ENCODE assay signal across 9 cellular contexts in the genomic region with DNA sequence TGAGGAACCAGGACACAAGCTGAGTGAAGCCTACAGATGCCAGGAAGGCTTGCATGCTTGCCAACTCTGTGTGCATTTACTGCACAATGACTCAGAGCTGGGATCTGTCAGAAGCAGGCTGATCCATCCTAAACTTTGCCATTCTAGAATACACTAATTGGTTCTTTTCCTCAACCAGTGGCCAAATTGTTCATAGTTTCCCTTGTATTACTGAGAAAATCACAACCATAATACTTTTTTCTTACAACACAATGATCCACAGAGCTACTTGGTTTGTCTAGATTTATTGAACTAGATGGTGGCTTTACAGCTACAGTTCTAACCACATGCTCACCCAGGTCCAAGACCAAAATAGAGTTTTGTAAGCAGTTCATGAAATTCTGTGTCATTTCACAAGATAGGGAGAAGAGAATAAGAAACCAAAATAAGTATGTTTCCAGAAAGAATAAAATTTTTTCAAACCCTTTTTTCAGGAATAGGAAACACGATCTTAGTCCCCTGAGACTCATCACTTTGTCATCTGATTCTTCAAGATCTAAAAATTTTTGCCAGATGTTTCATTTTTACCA. TPM values are rescaled to one million over a fixed set of nuclear protein-coding genes. Genes with fewer than 3 reads are reported as not detected.
DNase-seq lines count a peak whose midpoint lies in the region; ATAC-seq, FAIRE-seq and TF ChIP-seq lines count a peak whose summit lies in the region.
"Had no signal": no experiment of that assay in that cellular context is flagged by ENCODE, and none has a peak within 500 bp of the region (broad histone marks: within the 10 kb centered on the region; RNA-seq: fewer than 3 reads in every experiment).

No MANE protein-coding gene starts in this region.

- no peaks in the 10 kb centered on the region for H3K9me1 ChIP-seq in K562 (ENCODE audit: control insufficient read depth, insufficient read depth, low read length)

- H3K36me3 ChIP-seq in A673 (ENCODE audit: insufficient read depth, low read length, poor library complexity, severe bottlenecking) (no peaks in the 10 kb centered on the region), K562 (ENCODE audit: control insufficient read depth, insufficient read depth, low read length) (peaks cover 17% of the 10 kb centered on the region)

- no peak overlapping the region for H3K27ac ChIP-seq in A673 (ENCODE audit: low read depth, low read length, poor library complexity, severe bottlenecking)
- no peak overlapping the region for H3K27ac ChIP-seq in K562 (ENCODE audit: extremely low read depth, low read depth, low read length)

- CTCF ChIA-PET in A673 (lab: Charles Lee) (no interaction called here), K562 (lab: Yijun Ruan, JAX; ENCODE audit: low intra/inter-chr PET ratio) (no interaction called here)

- no peak for TF ChIP-seq RAD21 in K562 (CRISPR knock-in tag; conservative IDR thresholded peaks at IDR 0.05 in 1 of 2, IDR thresholded peaks at IDR 0.05 in 1 of 2)

- TF ChIP-seq EP300 in K562 (IDR thresholded peaks at IDR 0.05; ENCODE audit: low read length) = no peak

- H3K4me3 ChIP-seq in A673 (ENCODE audit: low read depth, low read length, poor library complexity, severe bottlenecking) = no peak overlapping the region
- H3K4me3 ChIP-seq in K562 = no peak overlapping the region

- H4K20me1 ChIP-seq in K562 (replicated peaks; ENCODE audit: control insufficient read depth, insufficient read depth, low read length) = no peaks in the 10 kb centered on the region

- POLR2A ChIA-PET in A673 (lab: Charles Lee; ENCODE audit: low non-redundant PET) (no interaction called here), K562 (lab: Yijun Ruan, JAX) (interaction anchor here (0.7 kb wide), 1 partner anchor 52 kb away, joined by 3 read pairs; no protein-coding TSS in a partner anchor)

- H3K27me3 ChIP-seq in A673 (replicated peaks; ENCODE audit: insufficient read depth, low read depth, low read length, poor library complexity) (no peaks in the 10 kb centered on the region), K562 (ENCODE audit: control insufficient read depth in 2 of 2, insufficient read depth in 2 of 2, low read length in 2 of 2) (no peaks in the 10 kb centered on the region)

- TF ChIP-seq POLR2A in K562 (conservative IDR thresholded peaks at IDR 0.05) = no peak

- peak; percentile 44; the same call in 2 of the 3 replicates for ATAC-seq in K562
- no peak for ATAC-seq in GM21786 (IDR thresholded peaks at IDR 0.05; ENCODE audit: unreplicated experiment)
- ATAC-seq in HG02571 (IDR thresholded peaks at IDR 0.05; ENCODE audit: unreplicated experiment) = no peak

- no peak overlapping the region for H2AFZ ChIP-seq in K562 (ENCODE audit: low read depth, low read length)

- 92% methylated on average over 1 of the region's 1 CpG for WGBS in K562 (ENCODE audit: insufficient coverage, low coverage, missing lambda C conversion rate)

- DNase-seq in A673 (ENCODE audit: low spot score) = peak; percentile 60
- DNase-seq in LHCN-M2 (ENCODE audit: low read depth) = peak; percentile 97
- DNase-seq in K562 (ENCODE audit: extremely low read depth in 1 of 4, low spot score in 3 of 4) = no peak
- DNase-seq in kidney tubule cell (ENCODE audit: low spot score) = peak; percentile 61
- DNase-seq in stimulated activated naive CD4-positive, alpha-beta T cell treated with Interleukin-2 at 50 U/mL for 16 hours (lab: John Stamatoyannopoulos, UW) = no peak
- DNase-seq in T-helper 1 cell = no peak
- DNase-seq: CD4-positive, CD25-positive, alpha-beta regulatory T cell had no signal

- H3K9me3 ChIP-seq in A673 (ENCODE audit: low read depth, low read length, poor library complexity, severe bottlenecking) (no peaks in the 10 kb centered on the region), K562 (replicated peaks; ENCODE audit: control insufficient read depth, insufficient read depth, low read depth, low read length) (no peaks in the 10 kb centered on the region)

- H3K4me2 ChIP-seq in K562 (ENCODE audit: insufficient read depth, low read length) = no peak overlapping the region

- in situ Hi-C loops in K562 (cut with MboI) = no loop called here

- no peak for FAIRE-seq in K562 (lab: Jason Lieb, UNC)

- no peaks in the 10 kb centered on the region for H3K79me2 ChIP-seq in K562 (ENCODE audit: control insufficient read depth, insufficient read depth, low read length)

- intact Hi-C loops in A673 (cut with micrococcal nuclease; ENCODE audit: unreplicated experiment) (no loop called here), K562 (cut with micrococcal nuclease) (no loop called here)

- no TSS peak for BruUV-seq in A673 (replicated peaks; lab: Mats Ljungman, UMichigan)
- BruUV-seq in K562 (replicated peaks; lab: Mats Ljungman, UMichigan) = no TSS peak

- H3K9ac ChIP-seq in K562 (ENCODE audit: insufficient read depth in 1 of 2, low read depth in 2 of 2, low read length in 2 of 2) = no peak overlapping the region

- H3K4me1 ChIP-seq in A673 (ENCODE audit: insufficient read depth, low read length, poor library complexity, severe bottlenecking) (peaks cover 12% of the 10 kb centered on the region), K562 (replicated peaks in 1 of 2; ENCODE audit: control insufficient read depth in 2 of 2, insufficient read depth in 2 of 2, low read length in 2 of 2) (peaks cover 3 to 29% of the 10 kb centered on the region in 2 experiments; a peak in 4 of 5 replicates)

- TF ChIP-seq CTCF in A673 (conservative IDR thresholded peaks at IDR 0.05; ENCODE audit: low read depth, low read length) (no peak), K562 (IDR thresholded peaks at IDR 0.05 in 2 of 3, conservative IDR thresholded peaks at IDR 0.05 in 1 of 3; ENCODE audit: insufficient read depth in 2 of 3, low read depth in 1 of 3, low read length in 3 of 3) (no peak)

TF ChIP-seq in K562, 482 proteins besides CTCF, POLR2A, EP300 and RAD21 (continues in another document):
- TF ChIP-seq ZNF253 (CRISPR knock-in tag; conservative IDR thresholded peaks at IDR 0.05) = no peak
- TF ChIP-seq NCOR1 (IDR thresholded peaks at IDR 0.05) = no peak
- TF ChIP-seq, protein P1, sequence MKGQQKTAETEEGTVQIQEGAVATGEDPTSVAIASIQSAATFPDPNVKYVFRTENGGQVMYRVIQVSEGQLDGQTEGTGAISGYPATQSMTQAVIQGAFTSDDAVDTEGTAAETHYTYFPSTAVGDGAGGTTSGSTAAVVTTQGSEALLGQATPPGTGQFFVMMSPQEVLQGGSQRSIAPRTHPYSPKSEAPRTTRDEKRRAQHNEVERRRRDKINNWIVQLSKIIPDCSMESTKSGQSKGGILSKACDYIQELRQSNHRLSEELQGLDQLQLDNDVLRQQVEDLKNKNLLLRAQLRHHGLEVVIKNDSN (CRISPR knock-in tag; IDR thresholded peaks at IDR 0.05) = no peak
- no peak for TF ChIP-seq FOXM1 (IDR thresholded peaks at IDR 0.05; ENCODE audit: low read depth)
- no peak for TF ChIP-seq FOXM1 (CRISPR knock-in tag; IDR thresholded peaks at IDR 0.05; ENCODE audit: low read depth)
- no peak for TF ChIP-seq ZNF740 (CRISPR knock-in tag; IDR thresholded peaks at IDR 0.05)
- no peak for TF ChIP-seq ZNF740 (tag; IDR thresholded peaks at IDR 0.05)
- TF ChIP-seq ZNF436 (CRISPR knock-in tag; IDR thresholded peaks at IDR 0.05) = no peak

RNA-seq across cellular contexts. Expression of gene LRRC17, which starts 21.0 kb away (rescaled TPM):
- 9.2 and 10.0 TPM in 2 replicates for total RNA-seq in A673 (2021)
- 1,139 and 1,308 TPM in 2 replicates for total RNA-seq in LHCN-M2 (2014; rRNA removed)
- 473 TPM for polyA plus RNA-seq in LHCN-M2 (2012)
- not detected in 2 replicates for total RNA-seq in K562 (2011; cell fraction: chromatin; rRNA removed; ENCODE audit: low replicate concordance)
- not detected in 2 replicates for total RNA-seq in K562 (2011; cell fraction: nucleolus; rRNA removed)
- not detected in 2 replicates for total RNA-seq in K562 (2011; cell fraction: nucleoplasm; rRNA removed)
- total RNA-seq in K562 (2014; rRNA removed) = not detected in 2 replicates
- 0.16 TPM in 1 of 2 replicates, not detected in the other for total RNA-seq in K562 (2014; rRNA removed; fragmentation: Illumina TruSeq; extraction: Trizol)
- total RNA-seq in K562 (2015; rRNA removed; fragmentation: Illumina TruSeq; extraction: Trizol) = 0.18 TPM in 1 of 2 replicates, not detected in the other
- not detected in 2 replicates for total RNA-seq in K562 (2021)
- polyA plus RNA-seq in K562 (2011; rRNA removed) = 0.04 and 0.07 TPM in 2 replicates
- polyA plus RNA-seq in K562 (2011; cell fraction: cytosol; rRNA removed) = not detected in 2 replicates
- polyA plus RNA-seq in K562 (2011; cell fraction: nucleus; rRNA removed) = 0.13 TPM in 1 of 2 replicates, not detected in the other
- polyA plus RNA-seq in K562 (2012) = 0.18 TPM in 1 of 2 replicates, not detected in the other
- polyA plus RNA-seq in K562 (2014; fragmentation: Illumina TruSeq; extraction: Trizol) = not detected in 2 replicates
- polyA plus RNA-seq in K562 (2014; fragmentation: Nextera tagmentation; extraction: Ambion mirVana) = under 1 TPM; 0.03 to 0.17 TPM
- polyA plus RNA-seq in K562 (2014; rRNA removed) = 0.07 TPM in 1 of 2 replicates, not detected in the other
- not detected in 2 replicates for polyA minus RNA-seq in K562 (2011; rRNA and poly(A)+ RNA removed)
- polyA minus RNA-seq in K562 (2011; cell fraction: cytosol; rRNA and poly(A)+ RNA removed) = not detected in 2 replicates
- not detected in 2 replicates for polyA minus RNA-seq in K562 (2011; cell fraction: nucleus; rRNA and poly(A)+ RNA removed)

Comparison
In these comparisons a context has a peak if more than half of its experiments do, and no peak if none do; other contexts are left out.
1. DNase-seq: peak in A673 (single experiment), LHCN-M2 (single experiment) and kidney tubule cell (single experiment); none in K562 (0 of 4), stimulated activated naive CD4-positive, alpha-beta T cell treated with Interleukin-2 at 50 U/mL for 16 hours (single experiment) and T-helper 1 cell (0 of 5).
2. RNA of gene LRRC17, which starts 21.0 kb away (total RNA-seq): 1,139 to 1,308 TPM in LHCN-M2; 9.2 to 10.0 TPM in A673 and 0.16 to 0.18 TPM in K562; every median in the first group is over 100 times any median in the second.